Comparison of ENCODE assay signal across 9 cellular contexts in genomic region chrX:119266364-119266995, GRCh38. TPM values are rescaled to one million over a fixed set of nuclear protein-coding genes. Genes with fewer than 3 reads are reported as not detected.
DNase-seq lines count a peak whose midpoint lies in the region; ATAC-seq and TF ChIP-seq lines count a peak whose summit lies in the region.
"Had no signal": no experiment of that assay in that cellular context is flagged by ENCODE, and none has a peak within 500 bp of the region (broad histone marks: within the 10 kb centered on the region; RNA-seq: fewer than 3 reads in every experiment).

No MANE protein-coding gene starts in this region.

- TF ChIP-seq CTCF in GM23338 (conservative IDR thresholded peaks at IDR 0.05; ENCODE audit: low read depth in 2 of 2), result peak; percentile 66
- peak; percentile 70 for TF ChIP-seq CTCF in epithelial cell of proximal tubule (conservative IDR thresholded peaks at IDR 0.05; ENCODE audit: low read depth, low read length)
- peak; percentile 55 for TF ChIP-seq CTCF in psoas muscle (IDR thresholded peaks at IDR 0.05)

- 16 to 22% (median 17%) methylated on average over 5 of the region's 5 CpGs for WGBS in psoas muscle, 3 donors

- no peak overlapping the region for H3K4me2 ChIP-seq in GM23338
- H3K4me2 ChIP-seq: BLaER1 had no signal

- ATAC-seq in GM23338 (no peak), psoas muscle (no peak), HG03196 (IDR thresholded peaks at IDR 0.05; ENCODE audit: unreplicated experiment) (no peak)

- H3K27me3 Mint-ChIP-seq in GM23338 (ENCODE audit: insufficient read depth, low read depth, poor library complexity), result peaks cover 7% of the 10 kb centered on the region

- no peaks in the 10 kb centered on the region for H3K79me2 ChIP-seq in GM23338 (replicated peaks; ENCODE audit: insufficient read depth)

- H3K9me3 Mint-ChIP-seq in GM23338, result no peaks in the 10 kb centered on the region

- H3K36me3 ChIP-seq in GM23338 (ENCODE audit: insufficient read depth) (no peaks in the 10 kb centered on the region), SJCRH30 (no peaks in the 10 kb centered on the region), psoas muscle (ENCODE audit: insufficient read depth in 1 of 2, low read depth in 1 of 2) (no peaks in the 10 kb centered on the region)
- H3K36me3 ChIP-seq: BLaER1 had no signal

- H3K27ac Mint-ChIP-seq in GM23338, result no peak overlapping the region

- H3K4me3 Mint-ChIP-seq in GM23338, result no peak overlapping the region

- H3K4me3 ChIP-seq in GM23338, result no peak overlapping the region
- H3K4me3 ChIP-seq in SJCRH30, result no peak overlapping the region
- H3K4me3 ChIP-seq in epithelial cell of proximal tubule (ENCODE audit: low read depth, low read length), result no peak overlapping the region
- H3K4me3 ChIP-seq in psoas muscle, result no peak overlapping the region
- H3K4me3 ChIP-seq: BLaER1 had no signal

- DNase-seq in DMS79 treated with DMSO at 0.1 percent for 48 hours (lab: John Stamatoyannopoulos, UW) (peak; percentile 1), DMS79 (lab: John Stamatoyannopoulos, UW) (no peak), GM23338 (ENCODE audit: low spot score) (peak; percentile 35), SJCRH30 (peak; percentile 39 to 71), epithelial cell of proximal tubule (ENCODE audit: low read depth) (no peak), psoas muscle (no peak), NCI-H524 treated with DMSO at 0.1 percent for 48 hours (lab: John Stamatoyannopoulos, UW) (no peak)

- no peaks in the 10 kb centered on the region for H3K9me2 ChIP-seq in GM23338 (ENCODE audit: insufficient read depth)

- no peaks in the 10 kb centered on the region for H4K20me1 ChIP-seq in GM23338 (replicated peaks; ENCODE audit: insufficient read depth)
- H4K20me1 ChIP-seq: BLaER1 had no signal

- H3K27me3 ChIP-seq in GM23338 (ENCODE audit: insufficient read depth), result no peaks in the 10 kb centered on the region
- peaks cover 3% of the 10 kb centered on the region; the same call in 1 of the 2 replicates for H3K27me3 ChIP-seq in SJCRH30
- H3K27me3 ChIP-seq in psoas muscle (ENCODE audit: insufficient read depth in 3 of 3, low read length in 2 of 3), result no peaks in the 10 kb centered on the region
- H3K27me3 ChIP-seq: BLaER1 had no signal

- H3K9me3 ChIP-seq in SJCRH30 (replicated peaks), result no peaks in the 10 kb centered on the region
- H3K9me3 ChIP-seq in psoas muscle, result no peaks in the 10 kb centered on the region
- H3K9me3 ChIP-seq: BLaER1 had no signal

- H3K36me3 Mint-ChIP-seq in GM23338 (ENCODE audit: low read depth), result no peaks in the 10 kb centered on the region

- H3K27ac ChIP-seq in GM23338 (ENCODE audit: low read depth) (no peak overlapping the region), SJCRH30 (no peak overlapping the region), psoas muscle (no peak overlapping the region)
- H3K27ac ChIP-seq: BLaER1 had no signal

- no peak overlapping the region for H2AFZ ChIP-seq in GM23338

- H3F3A ChIP-seq in GM23338 (replicated peaks; ENCODE audit: low read depth), result no peaks in the 10 kb centered on the region

- H3K4me1 Mint-ChIP-seq in GM23338, result no peaks in the 10 kb centered on the region

- intact Hi-C loops in psoas muscle (cut with DNase I), result no loop called here

- H3K4me1 ChIP-seq in GM23338 (ENCODE audit: insufficient read depth) (no peaks in the 10 kb centered on the region), SJCRH30 (no peaks in the 10 kb centered on the region), psoas muscle (no peaks in the 10 kb centered on the region)
- H3K4me1 ChIP-seq: BLaER1 had no signal

TF ChIP-seq in GM23338, 12 proteins besides CTCF, POLR2A, EP300 and RAD21:
- no peak for TF ChIP-seq STAT1 (IDR thresholded peaks at IDR 0.05; ENCODE audit: unreplicated experiment)
- no peak for TF ChIP-seq CREB1 (CRISPR knock-in tag; IDR thresholded peaks at IDR 0.05; ENCODE audit: low read depth)
- no peak for TF ChIP-seq ZNF331 (CRISPR knock-in tag; IDR thresholded peaks at IDR 0.05; ENCODE audit: low read depth)
- no peak for TF ChIP-seq EZH2phosphoT487 (IDR thresholded peaks at IDR 0.05; ENCODE audit: unreplicated experiment)
- TF ChIP-seq ZNF114 (CRISPR knock-in tag; IDR thresholded peaks at IDR 0.05), result no peak

RNA-seq across cellular contexts. Expression of gene PGRMC1, which starts 30.4 kb away (rescaled TPM):
- total RNA-seq in GM23338 (2014; rRNA removed; shearing (Covaris generic)), result 370 and 380 TPM in 2 replicates
- 219 and 235 TPM in 2 replicates for polyA plus RNA-seq in GM23338 (2016; fragmentation: Nextera tagmentation; extraction: Ambion mirVana)
- total RNA-seq in SJCRH30 (2014; rRNA removed; shearing (Covaris generic)), result 361 and 368 TPM in 2 replicates
- 112 and 137 TPM in 2 replicates for total RNA-seq in epithelial cell of proximal tubule
- 10 to 100 TPM in 3 of 4 donors, 1 to 10 TPM in 1; 6.3 to 15.4 (median 10.7) TPM for total RNA-seq in psoas muscle
- polyA plus RNA-seq in psoas muscle, result 10 to 100 TPM in 1 of 3 donors, 1 to 10 TPM in 2; 7.1 to 12.0 (median 9.8) TPM

Comparison
In these comparisons a context has a peak if more than half of its experiments do, and no peak if none do; other contexts are left out.
1. DNase-seq: peak in DMS79 treated with DMSO at 0.1 percent for 48 hours (single experiment), GM23338 (single experiment) and SJCRH30 (2 of 2); none in DMS79 (single experiment), epithelial cell of proximal tubule (single experiment), psoas muscle (0 of 2) and NCI-H524 treated with DMSO at 0.1 percent for 48 hours (single experiment).
2. Peak in every context shown above with its lines, with median percentiles within 50 percentile points of each other: CTCF ChIP-seq.